ENCODE assay signal across 10 cellular contexts in the genomic region with DNA sequence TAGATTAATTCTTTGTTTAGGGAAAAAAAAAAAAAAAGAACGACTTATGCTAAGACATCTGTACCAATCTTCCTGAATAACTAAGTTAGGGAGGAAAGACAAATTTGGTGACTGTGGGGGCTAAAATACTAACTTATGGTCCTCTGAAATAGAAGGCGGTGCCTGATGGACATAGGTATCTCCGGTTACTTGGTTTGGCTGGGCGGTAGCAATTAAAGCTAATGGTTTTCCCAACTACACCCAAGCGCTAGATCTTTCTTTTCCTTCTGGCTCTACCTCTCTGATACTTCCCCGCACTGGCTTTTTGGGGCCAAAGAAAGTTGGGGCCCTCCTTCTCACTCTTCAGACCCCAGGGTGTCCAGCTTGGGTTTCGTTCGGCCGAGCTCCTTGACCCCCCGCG. TPM values are rescaled to one million over a fixed set of nuclear protein-coding genes. Genes with fewer than 3 reads are reported as not detected.
DNase-seq lines count a peak whose midpoint lies in the region; ATAC-seq and TF ChIP-seq lines count a peak whose summit lies in the region.
"Had no signal": no experiment of that assay in that cellular context is flagged by ENCODE, and none has a peak within 500 bp of the region (broad histone marks: within the 10 kb centered on the region; RNA-seq: fewer than 3 reads in every experiment).

No MANE protein-coding gene starts in this region.

- H3K36me3 ChIP-seq in breast epithelium (no peaks in the 10 kb centered on the region), mammary epithelial cell (ENCODE audit: insufficient read depth, low read length) (no peaks in the 10 kb centered on the region), gastroesophageal sphincter (no peaks in the 10 kb centered on the region), neural cell (ENCODE audit: insufficient read depth, low read length) (no peaks in the 10 kb centered on the region), uterus (no peaks in the 10 kb centered on the region)

- dilution Hi-C loops in mammary epithelial cell (cut with HindIII; ENCODE audit: low sequenced_read_pairs), result no loop called here

- no peaks in the 10 kb centered on the region for H3K79me2 ChIP-seq in mammary epithelial cell (ENCODE audit: insufficient read depth, low read length)
- H3K79me2 ChIP-seq in neural cell (replicated peaks; ENCODE audit: insufficient read depth, low read length), result no peaks in the 10 kb centered on the region

- H3F3A ChIP-seq in neural cell (ENCODE audit: insufficient read depth, low read length, poor library complexity, severe bottlenecking), result no peaks in the 10 kb centered on the region

- intact Hi-C loops in breast epithelium (cut with DNase I; ENCODE audit: low total_unique reads) (no loop called here), mammary epithelial cell (cut with micrococcal nuclease) (loop anchor here (2.0 kb wide), 1 partner anchor 305 kb away; no protein-coding TSS in a partner anchor), uterus (cut with DNase I; ENCODE audit: low total_unique reads) (no loop called here)

- no peak for TF ChIP-seq RAD21 in neural cell (conservative IDR thresholded peaks at IDR 0.05)

- CTCF ChIA-PET in mammary epithelial cell (lab: Charles Lee; ENCODE audit: low non-redundant PET), result no interaction called here

- WGBS in mammary epithelial cell (ENCODE audit: low coverage, missing lambda C conversion rate), result 100% methylated on average over 4 of the region's 11 CpGs
- WGBS in gastroesophageal sphincter (ENCODE audit: low coverage in 1 of 2), 2 donors, result 73 to 74% methylated on average over 5 to 6 of the region's 11 CpGs

- no TSS peak for BruUV-seq in mammary epithelial cell (replicated peaks; lab: Mats Ljungman, UMichigan)

- TF ChIP-seq EP300 in gastroesophageal sphincter (IDR thresholded peaks at IDR 0.05) (no peak), neural cell (conservative IDR thresholded peaks at IDR 0.05; ENCODE audit: poor library complexity, severe bottlenecking) (no peak)

- no peaks in the 10 kb centered on the region for H4K20me1 ChIP-seq in mammary epithelial cell (ENCODE audit: insufficient read depth, low read length)
- no peaks in the 10 kb centered on the region for H4K20me1 ChIP-seq in neural cell (ENCODE audit: insufficient read depth)

- ATAC-seq in gastroesophageal sphincter, result no peak
- no peak for ATAC-seq in GM21723 (IDR thresholded peaks at IDR 0.05; ENCODE audit: unreplicated experiment)
- ATAC-seq in HG03565 (IDR thresholded peaks at IDR 0.05; ENCODE audit: unreplicated experiment), result no peak

- H3K9ac ChIP-seq in mammary epithelial cell (ENCODE audit: insufficient read depth, low read length) (no peak overlapping the region), neural cell (ENCODE audit: low read length) (no peak overlapping the region)

- no peaks in the 10 kb centered on the region for H3K9me2 ChIP-seq in neural cell (ENCODE audit: insufficient read depth, low read length)

- peak overlapping the region in 2 of 3 donors; percentile 73 to 83 for H3K4me3 ChIP-seq in breast epithelium
- no peak overlapping the region for H3K4me3 ChIP-seq in mammary epithelial cell (replicated peaks in 1 of 3; ENCODE audit: insufficient read depth in 1 of 3, low read depth in 2 of 3, low read length in 3 of 3)
- peak overlapping the region; percentile 64 to 96 for H3K4me3 ChIP-seq in gastroesophageal sphincter
- peak overlapping the region; percentile 82 for H3K4me3 ChIP-seq in neural cell (ENCODE audit: low read length)
- peak overlapping the region in 1 of 2 donors; percentile 81 for H3K4me3 ChIP-seq in uterus

- H3K27ac ChIP-seq in breast epithelium (no peak overlapping the region), mammary epithelial cell (ENCODE audit: insufficient read depth, low read depth, low read length) (no peak overlapping the region), gastroesophageal sphincter (peak overlapping the region; percentile 85 to 98 (median 96)), neural cell (ENCODE audit: low read length) (no peak overlapping the region), uterus (peak overlapping the region; percentile 86 to 92)

- TF ChIP-seq POLR2A in breast epithelium (IDR thresholded peaks at IDR 0.05), result no peak
- no peak for TF ChIP-seq POLR2A in gastroesophageal sphincter (IDR thresholded peaks at IDR 0.05)
- TF ChIP-seq POLR2A in uterus (IDR thresholded peaks at IDR 0.05), result no peak

- H2AFZ ChIP-seq in mammary epithelial cell (ENCODE audit: low read depth, low read length), result no peak overlapping the region
- H2AFZ ChIP-seq in neural cell (ENCODE audit: low read depth, low read length), result no peak overlapping the region

- in situ Hi-C loops in mammary epithelial cell (cut with MboI; ENCODE audit: low sequenced_read_pairs in 2 of 2), result no loop called here

- TF ChIP-seq CTCF in breast epithelium (IDR thresholded peaks at IDR 0.05) (no peak), mammary epithelial cell (conservative IDR thresholded peaks at IDR 0.05 in 1 of 2, IDR thresholded peaks at IDR 0.05 in 1 of 2; ENCODE audit: extremely low read depth in 1 of 2, insufficient read depth in 1 of 2, low read depth in 1 of 2, low read length in 2 of 2) (no peak), gastroesophageal sphincter (IDR thresholded peaks at IDR 0.05) (no peak), neural cell (IDR thresholded peaks at IDR 0.05; ENCODE audit: poor library complexity, severe bottlenecking) (no peak), uterus (IDR thresholded peaks at IDR 0.05) (no peak)

- H3K4me1 ChIP-seq in breast epithelium (peaks cover 0 to 5% of the 10 kb centered on the region in 2 donors), mammary epithelial cell (ENCODE audit: insufficient read depth, low read length) (peaks cover 25% of the 10 kb centered on the region), gastroesophageal sphincter (peaks cover 0 to 72% (median 3%) of the 10 kb centered on the region in 3 donors), uterus (no peaks in the 10 kb centered on the region)

- no peaks in the 10 kb centered on the region for H3K27me3 ChIP-seq in breast epithelium
- no peaks in the 10 kb centered on the region for H3K27me3 ChIP-seq in mammary epithelial cell (ENCODE audit: insufficient read depth, low read length)
- no peaks in the 10 kb centered on the region for H3K27me3 ChIP-seq in gastroesophageal sphincter
- H3K27me3 ChIP-seq in neural cell (ENCODE audit: insufficient read depth, low read depth, low read length), result peaks cover 28% of the 10 kb centered on the region
- no peaks in the 10 kb centered on the region for H3K27me3 ChIP-seq in uterus

- H3K4me2 ChIP-seq in mammary epithelial cell (ENCODE audit: insufficient read depth, low read depth, low read length) (no peak overlapping the region), neural cell (ENCODE audit: low read length) (no peak overlapping the region)

- H3K9me3 ChIP-seq in breast epithelium, result no peaks in the 10 kb centered on the region
- no peaks in the 10 kb centered on the region for H3K9me3 ChIP-seq in mammary epithelial cell (replicated peaks; ENCODE audit: insufficient read depth, low read length)
- H3K9me3 ChIP-seq in gastroesophageal sphincter, result no peaks in the 10 kb centered on the region
- no peaks in the 10 kb centered on the region for H3K9me3 ChIP-seq in neural cell (ENCODE audit: low read length)
- no peaks in the 10 kb centered on the region for H3K9me3 ChIP-seq in uterus

- DNase-seq in breast epithelium (ENCODE audit: low spot score in 2 of 2) (no peak), mammary epithelial cell (no peak), uterus (no peak), SHP77 (lab: John Stamatoyannopoulos, UW) (no peak)
- DNase-seq: activated naive CD4-positive, alpha-beta T cell treated with Interleukin-2 at 50 U/mL for 16 hours; NCI-H1694 treated with DMSO at 0.1 percent for 48 hours had no signal

TF ChIP-seq in neural cell, 6 proteins besides CTCF, POLR2A, EP300 and RAD21:
- TF ChIP-seq POLR2AphosphoS5 (IDR thresholded peaks at IDR 0.05) (no peak), EZH2 (IDR thresholded peaks at IDR 0.05; ENCODE audit: borderline replicate concordance, insufficient read depth, low read length, poor library complexity, severe bottlenecking) (no peak), SMC3 (conservative IDR thresholded peaks at IDR 0.05; ENCODE audit: poor library complexity) (no peak), TAF1 (IDR thresholded peaks at IDR 0.05; ENCODE audit: low read depth) (no peak), MXI1 (conservative IDR thresholded peaks at IDR 0.05; ENCODE audit: poor library complexity, severe bottlenecking) (no peak)

RNA-seq across cellular contexts. Expression of gene RBM24, which starts 1.0 kb away (rescaled TPM):
- total RNA-seq in breast epithelium, result 1 to 10 TPM; 1.3 to 2.5 (median 1.8) TPM
- 1 to 10 TPM in 1 of 2 donors, under 1 TPM in 1; 0.49 to 4.7 TPM for total RNA-seq in mammary epithelial cell
- polyA plus RNA-seq in mammary epithelial cell, result 0.54 TPM
- not detected for polyA minus RNA-seq in mammary epithelial cell
- total RNA-seq in gastroesophageal sphincter, result 10 to 100 TPM in 3 of 4 donors, 1 to 10 TPM in 1; 4.7 to 32.0 (median 23.5) TPM
- polyA plus RNA-seq in neural cell, result 3.4 and 4.9 TPM in 2 replicates
- 4.9 and 7.3 TPM in 2 replicates for polyA minus RNA-seq in neural cell
- total RNA-seq in uterus, result 10 to 100 TPM in 3 of 4 donors, 1 to 10 TPM in 1; 2.0 to 69.4 (median 27.0) TPM

Comparison
In these comparisons a context has a peak if more than half of its experiments do, and no peak if none do; other contexts are left out.
1. H3K4me3 ChIP-seq: peak in breast epithelium (2 of 3), gastroesophageal sphincter (2 of 2) and neural cell (single experiment); none in mammary epithelial cell (0 of 3).
2. H3K27ac ChIP-seq: peak in gastroesophageal sphincter (4 of 4) and uterus (2 of 2); none in breast epithelium (0 of 2), mammary epithelial cell (single experiment) and neural cell (single experiment).